Comparison of ENCODE assay signal across 8 cellular contexts in the genomic region with DNA sequence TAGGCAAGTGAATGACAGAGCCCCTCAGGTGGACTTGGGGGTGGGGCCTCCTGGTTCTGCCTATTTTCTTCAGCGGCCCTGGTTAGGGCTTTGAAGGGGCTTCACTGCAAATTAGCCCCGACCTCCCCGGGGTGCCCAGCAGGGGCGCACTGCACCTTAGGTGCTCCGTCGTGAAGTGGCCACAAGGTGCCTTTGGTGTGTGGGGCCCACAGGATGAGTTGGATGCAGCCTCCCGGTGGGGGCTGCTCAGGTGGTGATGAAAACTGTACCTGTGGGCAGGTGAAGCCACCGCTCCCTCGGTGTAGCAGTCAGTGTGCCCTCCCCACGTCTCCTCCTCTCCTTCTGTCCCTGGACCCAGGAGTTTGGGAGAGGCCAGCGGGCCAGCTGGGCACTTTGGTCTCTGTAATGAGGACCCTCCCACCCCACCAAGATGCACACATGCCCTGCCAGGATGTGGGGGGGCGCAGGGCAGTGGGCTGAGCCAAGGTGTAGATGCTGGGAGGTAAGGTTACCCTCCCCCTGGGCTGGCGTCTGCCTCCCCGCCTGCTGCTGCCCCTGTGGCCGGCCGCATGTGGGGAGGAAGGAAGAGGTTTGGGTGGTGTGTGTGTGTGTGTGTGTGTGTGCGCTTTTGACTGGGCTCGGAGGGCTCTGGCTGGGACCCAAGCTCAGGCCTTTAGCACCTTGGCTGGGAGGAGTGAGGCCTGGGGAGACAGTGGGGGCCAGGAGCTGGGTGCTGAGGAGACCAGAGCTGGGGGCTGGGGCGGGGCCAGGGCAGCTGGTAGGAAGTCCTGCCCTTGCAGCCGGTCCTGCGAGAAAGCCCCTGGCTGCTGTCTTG. TPM values are rescaled to one million over a fixed set of nuclear protein-coding genes. Genes with fewer than 3 reads are reported as not detected.
DNase-seq lines count a peak whose midpoint lies in the region; ATAC-seq, FAIRE-seq and TF ChIP-seq lines count a peak whose summit lies in the region.

No MANE protein-coding gene starts in this region.

- H3K4me3 ChIP-seq in OCI-LY3 (ENCODE audit: low read length) = no peak overlapping the region
- H3K4me3 ChIP-seq in K562 = no peak overlapping the region

- in situ Hi-C loops in K562 (cut with MboI) = no loop called here

- no peak for TF ChIP-seq RAD21 in K562 (CRISPR knock-in tag; conservative IDR thresholded peaks at IDR 0.05 in 1 of 2, IDR thresholded peaks at IDR 0.05 in 1 of 2)

- H3K4me3 Mint-ChIP-seq in naive B cell = peak overlapping the region in 7 of 8 donors; percentile 5 to 65 (median 56)

- H2AFZ ChIP-seq in OCI-LY3 (ENCODE audit: low read depth, low read length) (no peak overlapping the region), K562 (ENCODE audit: low read depth, low read length) (no peak overlapping the region)

- H3K4me1 Mint-ChIP-seq in naive B cell = peaks cover 21 to 31% (median 31%) of the 10 kb centered on the region in 3 donors

- H3K9me3 ChIP-seq in OCI-LY3 (ENCODE audit: insufficient read depth, low read length) (no peaks in the 10 kb centered on the region), K562 (replicated peaks; ENCODE audit: control insufficient read depth, insufficient read depth, low read depth, low read length) (no peaks in the 10 kb centered on the region)

- no peak overlapping the region for H3K27ac ChIP-seq in OCI-LY3 (ENCODE audit: low read length)
- no peak overlapping the region for H3K27ac ChIP-seq in K562 (ENCODE audit: extremely low read depth, low read depth, low read length)

- TF ChIP-seq POLR2A in K562 (conservative IDR thresholded peaks at IDR 0.05) = no peak

- H3K36me3 Mint-ChIP-seq in naive B cell = no peaks in the 10 kb centered on the region

- intact Hi-C loops in K562 (cut with micrococcal nuclease) = no loop called here

- peak overlapping the region in 4 of 6 donors; percentile 60 to 93 (median 70) for H3K27ac Mint-ChIP-seq in naive B cell

- DNase-seq in GDM1 (lab: John Stamatoyannopoulos, UW) (peak; percentile 92), K562 (ENCODE audit: extremely low read depth in 1 of 4, low spot score in 3 of 4) (peak in 3 of 4 experiments; percentile 46 to 62 (median 62)), naive B cell (no peak), NCI-H2227 (lab: John Stamatoyannopoulos, UW; ENCODE audit: unreplicated experiment) (no peak), NCI-H2107 treated with DMSO at 0.1 percent for 48 hours (lab: John Stamatoyannopoulos, UW; ENCODE audit: unreplicated experiment) (no peak)

- no peaks in the 10 kb centered on the region for H3K36me3 ChIP-seq in OCI-LY3 (replicated peaks; ENCODE audit: low read depth, low read length)
- H3K36me3 ChIP-seq in K562 (ENCODE audit: control insufficient read depth, insufficient read depth, low read length) = no peaks in the 10 kb centered on the region

- no peak overlapping the region for H3K4me2 ChIP-seq in OCI-LY3 (ENCODE audit: low read length)
- H3K4me2 ChIP-seq in K562 (ENCODE audit: insufficient read depth, low read length) = no peak overlapping the region

- no peak for TF ChIP-seq EP300 in K562 (IDR thresholded peaks at IDR 0.05; ENCODE audit: low read length)

- H3K4me1 ChIP-seq in OCI-LY3 (ENCODE audit: low read length) (peaks cover 7% of the 10 kb centered on the region; the same call in 1 of the 2 replicates), K562 (replicated peaks in 1 of 2; ENCODE audit: control insufficient read depth in 2 of 2, insufficient read depth in 2 of 2, low read length in 2 of 2) (peaks cover 0 to 87% of the 10 kb centered on the region in 2 experiments; a peak in 2 of 5 replicates)

- no peaks in the 10 kb centered on the region for H3K9me1 ChIP-seq in K562 (ENCODE audit: control insufficient read depth, insufficient read depth, low read length)

- H3K9ac ChIP-seq in OCI-LY3 (ENCODE audit: low read length) (no peak overlapping the region), K562 (ENCODE audit: insufficient read depth in 1 of 2, low read depth in 2 of 2, low read length in 2 of 2) (no peak overlapping the region; a peak in 1 of 4 replicates)

- TF ChIP-seq CTCF in OCI-LY3 (IDR thresholded peaks at IDR 0.05; ENCODE audit: low read depth, low read length) (peak; percentile 52), K562 (IDR thresholded peaks at IDR 0.05 in 2 of 3, conservative IDR thresholded peaks at IDR 0.05 in 1 of 3; ENCODE audit: insufficient read depth in 2 of 3, low read depth in 1 of 3, low read length in 3 of 3) (peak; percentile 50 to 92 (median 52))

- CTCF ChIA-PET in K562 (lab: Yijun Ruan, JAX; ENCODE audit: low intra/inter-chr PET ratio) = no interaction called here

- no peaks in the 10 kb centered on the region for H3K79me2 ChIP-seq in OCI-LY3 (ENCODE audit: low read length)
- no peaks in the 10 kb centered on the region for H3K79me2 ChIP-seq in K562 (ENCODE audit: control insufficient read depth, insufficient read depth, low read length)

- POLR2A ChIA-PET in K562 (lab: Yijun Ruan, JAX) = interaction anchor here (0.5 to 0.6 kb wide), 2 partner anchors 9 to 13 kb away, joined by 3 read pairs; no protein-coding TSS in a partner anchor

- no peaks in the 10 kb centered on the region for H3K27me3 ChIP-seq in OCI-LY3 (ENCODE audit: low read depth, low read length)
- no peaks in the 10 kb centered on the region for H3K27me3 ChIP-seq in K562 (ENCODE audit: control insufficient read depth in 2 of 2, insufficient read depth in 2 of 2, low read length in 2 of 2)

- no TSS peak for BruUV-seq in K562 (replicated peaks; lab: Mats Ljungman, UMichigan)

- FAIRE-seq in K562 (lab: Jason Lieb, UNC) = no peak

- H4K20me1 ChIP-seq in OCI-LY3 (ENCODE audit: insufficient read depth, low read length) (peaks cover 62% of the 10 kb centered on the region), K562 (replicated peaks; ENCODE audit: control insufficient read depth, insufficient read depth, low read length) (peaks cover 88% of the 10 kb centered on the region)

- H3K27me3 Mint-ChIP-seq in naive B cell = peaks cover 0 to 18% (median 10%) of the 10 kb centered on the region in 3 donors

- H3K9me3 Mint-ChIP-seq in naive B cell = no peaks in the 10 kb centered on the region

- ATAC-seq in K562 = peak; percentile 65
- peak; percentile 70 to 71 for ATAC-seq in naive B cell (ENCODE audit: low read depth in 2 of 2)
- no peak for ATAC-seq in GM19397 (IDR thresholded peaks at IDR 0.05; ENCODE audit: unreplicated experiment)
- ATAC-seq in GM21576 (IDR thresholded peaks at IDR 0.05; ENCODE audit: unreplicated experiment) = no peak

- WGBS in K562 (ENCODE audit: insufficient coverage, low coverage, missing lambda C conversion rate) = 63% methylated on average over 15 of the region's 21 CpGs

TF ChIP-seq in K562, 482 proteins besides CTCF, POLR2A, EP300 and RAD21:
- TF ChIP-seq SNIP1 (IDR thresholded peaks at IDR 0.05; ENCODE audit: low read depth) (0 out of 2 replicates have a peak, but pooled peaks have one; percentile 37), ZC3H11A (IDR thresholded peaks at IDR 0.05; ENCODE audit: low read depth, low read length) (no peak)
- TF ChIP-seq, protein P1, sequence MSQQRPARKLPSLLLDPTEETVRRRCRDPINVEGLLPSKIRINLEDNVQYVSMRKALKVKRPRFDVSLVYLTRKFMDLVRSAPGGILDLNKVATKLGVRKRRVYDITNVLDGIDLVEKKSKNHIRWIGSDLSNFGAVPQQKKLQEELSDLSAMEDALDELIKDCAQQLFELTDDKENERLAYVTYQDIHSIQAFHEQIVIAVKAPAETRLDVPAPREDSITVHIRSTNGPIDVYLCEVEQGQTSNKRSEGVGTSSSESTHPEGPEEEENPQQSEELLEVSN (IDR thresholded peaks at IDR 0.05; ENCODE audit: borderline replicate concordance in 1 of 2, extremely low read depth in 1 of 2, insufficient read depth in 1 of 2, insufficient read length in 1 of 2, low read depth in 1 of 2, low read length in 1 of 2, poor library complexity in 1 of 2, severe bottlenecking in 1 of 2) = peak in 1 of 2 experiments; percentile 49
- TF ChIP-seq, protein P2, sequence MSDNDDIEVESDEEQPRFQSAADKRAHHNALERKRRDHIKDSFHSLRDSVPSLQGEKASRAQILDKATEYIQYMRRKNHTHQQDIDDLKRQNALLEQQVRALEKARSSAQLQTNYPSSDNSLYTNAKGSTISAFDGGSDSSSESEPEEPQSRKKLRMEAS (CRISPR knock-in tag; IDR thresholded peaks at IDR 0.05) = peak; percentile 82
TF ChIP-seq in K562: peak in this region for 3.

RNA-seq across cellular contexts. Expression of gene RXRA, which starts 55.6 kb away (rescaled TPM):
- total RNA-seq in K562 (2011; cell fraction: chromatin; rRNA removed; ENCODE audit: low replicate concordance) = 9.2 and 26.3 TPM in 2 replicates
- 12.6 and 15.3 TPM in 2 replicates for total RNA-seq in K562 (2011; cell fraction: nucleolus; rRNA removed)
- 9.4 and 10.3 TPM in 2 replicates for total RNA-seq in K562 (2011; cell fraction: nucleoplasm; rRNA removed)
- total RNA-seq in K562 (2014; rRNA removed) (9.6 and 11.0 TPM in 2 replicates), K562 (2014; rRNA removed; fragmentation: Illumina TruSeq; extraction: Trizol) (1.5 and 1.8 TPM in 2 replicates), K562 (2015; rRNA removed; fragmentation: Illumina TruSeq; extraction: Trizol) (4.2 and 5.7 TPM in 2 replicates), K562 (2021) (21.4 and 23.6 TPM in 2 replicates)
- polyA plus RNA-seq in K562 (2011; rRNA removed) (4.0 and 4.6 TPM in 2 replicates), K562 (2014; fragmentation: Illumina TruSeq; extraction: Trizol) (5.2 and 14.5 TPM in 2 replicates), K562 (2014; fragmentation: Nextera tagmentation; extraction: Ambion mirVana) (under 1 TPM; 0.35 to 0.56 TPM), K562 (2014; rRNA removed) (6.8 and 14.8 TPM in 2 replicates), naive B cell (ENCODE audit: low read depth in 6 of 6) (under 1 TPM in 5 of 6 donors, not detected in 1; 0.31 to 0.76 (median 0.50) TPM)
- polyA plus RNA-seq in K562 (2011; cell fraction: cytosol; rRNA removed) = 8.4 and 14.0 TPM in 2 replicates
- polyA plus RNA-seq in K562 (2011; cell fraction: nucleus; rRNA removed) = 7.8 and 14.2 TPM in 2 replicates
- polyA plus RNA-seq in K562 (2012) = 13.9 and 14.6 TPM in 2 replicates
- 2.2 and 4.3 TPM in 2 replicates for polyA minus RNA-seq in K562 (2011; rRNA and poly(A)+ RNA removed)
- polyA minus RNA-seq in K562 (2011; cell fraction: cytosol; rRNA and poly(A)+ RNA removed) = 13.6 and 24.3 TPM in 2 replicates
- polyA minus RNA-seq in K562 (2011; cell fraction: nucleus; rRNA and poly(A)+ RNA removed) = 6.7 and 8.4 TPM in 2 replicates

Comparison
In these comparisons a context has a peak if more than half of its experiments do, and no peak if none do; other contexts are left out.
1. DNase-seq: peak in GDM1 (single experiment) and K562 (3 of 4); none in naive B cell (single experiment), NCI-H2227 (single experiment) and NCI-H2107 treated with DMSO at 0.1 percent for 48 hours (single experiment).
2. ATAC-seq: peak in K562 (single experiment) and naive B cell (2 of 2); none in GM19397 (single experiment) and GM21576 (single experiment).